Comparison of ENCODE assay signal across 8 cellular contexts in the genomic region with DNA sequence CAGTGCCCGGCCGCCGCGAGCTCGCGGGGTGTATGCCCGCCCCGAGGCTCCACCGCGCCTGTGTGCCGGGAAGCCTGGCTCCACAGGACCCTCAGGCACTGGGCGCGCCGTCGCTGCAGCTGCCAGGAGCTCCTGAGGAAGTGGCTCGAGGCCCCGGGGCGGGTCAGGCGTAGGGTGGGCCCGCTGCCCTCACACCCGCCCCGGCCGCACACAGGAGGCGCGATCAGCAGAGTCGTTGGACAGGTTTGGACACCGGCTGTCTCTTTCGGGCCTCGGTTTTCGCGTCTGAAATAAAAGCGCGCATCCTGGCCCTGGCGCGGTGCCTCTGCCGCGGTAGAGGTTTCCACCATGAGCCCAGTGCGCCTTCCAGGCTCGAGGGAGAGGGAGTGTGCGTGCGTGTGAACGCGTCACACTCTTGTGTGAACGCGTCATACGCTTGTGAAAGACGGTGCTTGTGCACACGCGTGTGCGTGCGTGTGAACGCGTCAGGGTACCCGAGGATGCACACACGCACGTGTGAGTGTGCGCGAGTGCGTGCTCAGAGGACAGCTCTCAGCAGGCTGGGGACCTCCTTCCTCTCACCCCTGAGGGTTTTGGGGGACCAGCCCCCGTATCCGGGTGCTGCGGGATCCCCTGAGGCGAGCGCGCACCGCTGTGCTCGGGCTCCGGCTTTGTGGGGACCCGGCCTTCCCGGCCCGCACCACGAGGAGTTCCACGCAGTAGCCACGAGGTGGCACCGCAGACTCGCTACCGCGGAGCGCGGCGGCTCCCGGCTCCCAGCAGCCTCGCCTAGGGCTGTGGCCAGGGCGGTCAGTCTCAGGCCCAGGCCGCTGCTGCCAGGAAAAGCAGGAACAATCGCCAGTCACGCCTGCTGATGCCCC.
DNase-seq lines count a peak whose midpoint lies in the region; ATAC-seq and TF ChIP-seq lines count a peak whose summit lies in the region.

No MANE protein-coding gene starts in this region.

- intact Hi-C loops in head of caudate nucleus (cut with DNase I), result loop anchor here (2.0 kb wide), 1 partner anchor 238 kb away; no protein-coding TSS in a partner anchor

- H3K4me1 ChIP-seq in urinary bladder (ENCODE audit: insufficient read depth), result no peaks in the 10 kb centered on the region

- peak overlapping the region; percentile 6 for H3K4me3 ChIP-seq in urinary bladder (ENCODE audit: low read depth, low read length)

- H3K36me3 Mint-ChIP-seq in activated naive CD4-positive, alpha-beta T cell treated with anti-CD3 and anti-CD28 coated beads, Interleukin-2, amount 50 U/mL, for 72 hours, result no peaks in the 10 kb centered on the region
- no peaks in the 10 kb centered on the region for H3K36me3 Mint-ChIP-seq in osteocyte (ENCODE audit: unreplicated experiment)

- H3K27ac Mint-ChIP-seq in activated naive CD4-positive, alpha-beta T cell treated with anti-CD3 and anti-CD28 coated beads, Interleukin-2, amount 50 U/mL, for 72 hours, result no peak overlapping the region
- H3K27ac Mint-ChIP-seq in osteocyte (ENCODE audit: unreplicated experiment), result no peak overlapping the region

- TF ChIP-seq CTCF in osteocyte (IDR thresholded peaks at IDR 0.05), result peak; percentile 89

- 2% methylated on average over 87 of the region's 87 CpGs for WGBS in urinary bladder

- peak; percentile 67 for ATAC-seq in HG03103 (IDR thresholded peaks at IDR 0.05; ENCODE audit: low read depth, unreplicated experiment)
- peak; percentile 80 to 87 for ATAC-seq in activated naive CD4-positive, alpha-beta T cell treated with anti-CD3 and anti-CD28 coated beads, Interleukin-2, amount 50 U/mL, for 72 hours

- peaks cover 37% of the 10 kb centered on the region for H3K27me3 Mint-ChIP-seq in osteocyte (ENCODE audit: unreplicated experiment)

- no peak overlapping the region for H3K4me3 Mint-ChIP-seq in osteocyte (ENCODE audit: unreplicated experiment)

- H3K36me3 ChIP-seq in urinary bladder (ENCODE audit: insufficient read depth), result no peaks in the 10 kb centered on the region

- no peaks in the 10 kb centered on the region for H3K9me3 Mint-ChIP-seq in activated naive CD4-positive, alpha-beta T cell treated with anti-CD3 and anti-CD28 coated beads, Interleukin-2, amount 50 U/mL, for 72 hours
- H3K9me3 Mint-ChIP-seq in osteocyte (ENCODE audit: unreplicated experiment), result no peaks in the 10 kb centered on the region

- H3K27ac ChIP-seq in urinary bladder (ENCODE audit: low read depth), result no peak overlapping the region

- peak; percentile 6 for DNase-seq in NCI-H1694 (lab: John Stamatoyannopoulos, UW)
- no peak for DNase-seq in NCI-H1694 treated with DMSO at 0.1 percent for 48 hours (lab: John Stamatoyannopoulos, UW)
- peak; percentile 75 for DNase-seq in OCI-M1 (lab: John Stamatoyannopoulos, UW)
- peak; percentile 71 to 75 for DNase-seq in activated naive CD4-positive, alpha-beta T cell treated with anti-CD3 and anti-CD28 coated beads, Interleukin-2, amount 50 U/mL, for 72 hours (ENCODE audit: low spot score in 2 of 2)
- DNase-seq in head of caudate nucleus, result peak; percentile 45 to 92 (median 83)
- peak; percentile 93 for DNase-seq in osteocyte (ENCODE audit: extremely low spot score, unreplicated experiment)

- H3K4me1 Mint-ChIP-seq in osteocyte (ENCODE audit: unreplicated experiment), result peaks cover 3% of the 10 kb centered on the region
